Comparison of ENCODE assay signal across 11 cellular contexts in the genomic region with DNA sequence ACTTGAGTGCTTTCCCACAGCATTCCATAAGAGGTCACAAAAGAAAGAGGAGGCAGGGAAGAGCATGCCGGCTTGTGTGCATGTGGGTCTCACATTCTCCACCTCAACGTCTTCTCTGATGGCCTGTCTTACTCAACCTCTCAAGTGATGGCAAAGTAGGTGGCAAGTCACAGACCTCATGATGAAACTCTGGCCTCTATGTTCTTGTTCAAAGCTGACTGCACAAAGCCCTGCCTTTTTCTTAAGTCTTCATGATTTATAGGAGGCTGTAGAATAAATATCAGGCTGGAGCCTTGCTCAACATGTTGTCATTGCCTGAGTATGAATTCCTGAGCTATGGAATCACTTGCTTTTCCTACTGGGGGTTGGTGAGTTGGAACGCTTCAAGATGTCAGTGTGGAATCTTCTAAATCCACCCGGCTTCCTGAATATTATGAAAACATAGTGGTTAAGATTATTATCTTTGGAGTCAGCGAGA.
DNase-seq lines count a peak whose midpoint lies in the region; ATAC-seq, FAIRE-seq and TF ChIP-seq lines count a peak whose summit lies in the region.
"Had no signal": no experiment of that assay in that cellular context is flagged by ENCODE, and none has a peak within 500 bp of the region (broad histone marks: within the 10 kb centered on the region; RNA-seq: fewer than 3 reads in every experiment).

No MANE protein-coding gene starts in this region.

- no peaks in the 10 kb centered on the region for H3K27me3 ChIP-seq in bronchial epithelial cell (ENCODE audit: control insufficient read depth, insufficient read depth, low read length)
- no peaks in the 10 kb centered on the region for H3K27me3 ChIP-seq in lung (ENCODE audit: control insufficient read depth, insufficient read depth)

- POLR2A ChIA-PET in A549 (lab: Yijun Ruan, JAX) = no interaction called here

- TF ChIP-seq RAD21 in A549 (conservative IDR thresholded peaks at IDR 0.05 in 1 of 2, IDR thresholded peaks at IDR 0.05 in 1 of 2) = peak in 1 of 2 experiments; percentile 22; a peak in 1 of 5 replicates

- no peak for TF ChIP-seq POLR2A in A549 (IDR thresholded peaks at IDR 0.05; ENCODE audit: low read length)

- no peak overlapping the region for H3K4me3 ChIP-seq in A549
- no peak overlapping the region for H3K4me3 ChIP-seq in bronchial epithelial cell (ENCODE audit: low read depth, low read length)
- H3K4me3 ChIP-seq in lung = no peak overlapping the region

- TF ChIP-seq EP300 in A549 (IDR thresholded peaks at IDR 0.05) = peak; percentile 63 to 83; a peak in 3 of 5 replicates

- H3K9me3 ChIP-seq in A549 (no peaks in the 10 kb centered on the region), lung (ENCODE audit: control insufficient read depth in 2 of 2, insufficient read depth in 1 of 2, low read length in 1 of 2) (no peaks in the 10 kb centered on the region)

- H3K36me3 ChIP-seq in bronchial epithelial cell (ENCODE audit: control insufficient read depth, insufficient read depth, low read length) (no peaks in the 10 kb centered on the region), lung (ENCODE audit: control insufficient read depth in 2 of 2, insufficient read depth in 2 of 2, low read length in 2 of 2) (no peaks in the 10 kb centered on the region)

- H3K4me2 ChIP-seq in A549 = peak overlapping the region; percentile 52

- ATAC-seq in A549 (peak; percentile 89 to 97), lung (ENCODE audit: insufficient read depth, low FRiP score) (peak; percentile 36), HG03571 (IDR thresholded peaks at IDR 0.05; ENCODE audit: unreplicated experiment) (no peak)

- DNase-seq in A549 (ENCODE audit: low read depth in 1 of 2, low spot score in 1 of 2) = peak; percentile 10 to 76
- peak; percentile 78 for DNase-seq in HTR-8/SVneo (ENCODE audit: insufficient read length, low spot score)
- DNase-seq in bronchial epithelial cell (ENCODE audit: low read depth) = peak; percentile 94
- no peak for DNase-seq in lung (ENCODE audit: low spot score)
- no peak for DNase-seq in KG1 (lab: John Stamatoyannopoulos, UW)
- DNase-seq in posterior vena cava (ENCODE audit: low spot score) = no peak
- no peak for DNase-seq in NOMO-1 treated with dmso at 0.1 percent for 144 hours (lab: John Stamatoyannopoulos, UW; ENCODE audit: unreplicated experiment)
- DNase-seq: activated CD4-positive, alpha-beta memory T cell treated with anti-CD3 and anti-CD28 coated beads for 36 hours had no signal

- CTCF ChIA-PET in A549 (lab: Yijun Ruan, JAX) = interaction anchor here (1.0 kb wide), 1 partner anchor 12 kb away, joined by 3 read pairs; no protein-coding TSS in a partner anchor

- H3K4me1 ChIP-seq in A549 (peaks cover 17% of the 10 kb centered on the region; the same call in 2 of the 3 replicates), lung (ENCODE audit: control insufficient read depth in 2 of 2, insufficient read depth in 2 of 2, low read length in 2 of 2) (no peaks in the 10 kb centered on the region)

- WGBS in A549 (ENCODE audit: missing lambda C conversion rate) = under 1% methylated on average over 5 of the region's 5 CpGs
- WGBS in lung, 2 donors = 56 to 72% methylated on average over 5 of the region's 5 CpGs

- FAIRE-seq in A549 (lab: Jason Lieb, UNC) (no peak), HTR-8/SVneo (lab: Jason Lieb, UNC) (peak; percentile 76), bronchial epithelial cell (lab: Jason Lieb, UNC) (peak; percentile 60)
- FAIRE-seq: H1 had no signal

- intact Hi-C loops in posterior vena cava (cut with DNase I) = no loop called here

- TF ChIP-seq CTCF in A549 (IDR thresholded peaks at IDR 0.05) (no peak), bronchial epithelial cell (IDR thresholded peaks at IDR 0.05; ENCODE audit: insufficient read depth, low read length, severe bottlenecking) (no peak), lung (IDR thresholded peaks at IDR 0.05; ENCODE audit: control extremely low read depth, extremely low read depth) (no peak)

- H3K27ac ChIP-seq in A549 (peak overlapping the region; percentile 48 to 73), lung (ENCODE audit: low read depth in 1 of 2, low read length in 1 of 2) (peak overlapping the region in 1 of 2 donors; percentile 9)
- H3K27ac ChIP-seq: C4-2B had no signal

TF ChIP-seq in A549, 52 proteins besides CTCF, POLR2A, EP300 and RAD21 (continues in another document):
- no peak for TF ChIP-seq NFE2L2 (conservative IDR thresholded peaks at IDR 0.05; ENCODE audit: low read length)
- TF ChIP-seq MYC (IDR thresholded peaks at IDR 0.05; ENCODE audit: borderline replicate concordance, low read length) = no peak
- peak; percentile 77 to 83 for TF ChIP-seq CEBPB (IDR thresholded peaks at IDR 0.05)
- TF ChIP-seq KDM1A (IDR thresholded peaks at IDR 0.05; ENCODE audit: low read depth) = no peak
- no peak for TF ChIP-seq CHD2 (IDR thresholded peaks at IDR 0.05; ENCODE audit: low read length, partially characterized antibody)
- no peak for TF ChIP-seq RFX5 (IDR thresholded peaks at IDR 0.05)
- TF ChIP-seq, protein P1, sequence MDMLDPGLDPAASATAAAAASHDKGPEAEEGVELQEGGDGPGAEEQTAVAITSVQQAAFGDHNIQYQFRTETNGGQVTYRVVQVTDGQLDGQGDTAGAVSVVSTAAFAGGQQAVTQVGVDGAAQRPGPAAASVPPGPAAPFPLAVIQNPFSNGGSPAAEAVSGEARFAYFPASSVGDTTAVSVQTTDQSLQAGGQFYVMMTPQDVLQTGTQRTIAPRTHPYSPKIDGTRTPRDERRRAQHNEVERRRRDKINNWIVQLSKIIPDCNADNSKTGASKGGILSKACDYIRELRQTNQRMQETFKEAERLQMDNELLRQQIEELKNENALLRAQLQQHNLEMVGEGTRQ (IDR thresholded peaks at IDR 0.05) = no peak
- TF ChIP-seq, protein P2, sequence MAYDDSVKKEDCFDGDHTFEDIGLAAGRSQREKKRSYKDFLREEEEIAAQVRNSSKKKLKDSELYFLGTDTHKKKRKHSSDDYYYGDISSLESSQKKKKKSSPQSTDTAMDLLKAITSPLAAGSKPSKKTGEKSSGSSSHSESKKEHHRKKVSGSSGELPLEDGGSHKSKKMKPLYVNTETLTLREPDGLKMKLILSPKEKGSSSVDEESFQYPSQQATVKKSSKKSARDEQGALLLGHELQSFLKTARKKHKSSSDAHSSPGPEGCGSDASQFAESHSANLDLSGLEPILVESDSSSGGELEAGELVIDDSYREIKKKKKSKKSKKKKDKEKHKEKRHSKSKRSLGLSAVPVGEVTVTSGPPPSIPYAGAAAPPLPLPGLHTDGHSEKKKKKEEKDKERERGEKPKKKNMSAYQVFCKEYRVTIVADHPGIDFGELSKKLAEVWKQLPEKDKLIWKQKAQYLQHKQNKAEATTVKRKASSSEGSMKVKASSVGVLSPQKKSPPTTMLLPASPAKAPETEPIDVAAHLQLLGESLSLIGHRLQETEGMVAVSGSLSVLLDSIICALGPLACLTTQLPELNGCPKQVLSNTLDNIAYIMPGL (CRISPR knock-in tag; IDR thresholded peaks at IDR 0.05; ENCODE audit: borderline replicate concordance) = no peak
- TF ChIP-seq JUN (IDR thresholded peaks at IDR 0.05) = peak; percentile 59 to 76; a peak in 3 of 5 replicates
- TF ChIP-seq EHF (CRISPR knock-in tag; IDR thresholded peaks at IDR 0.05) = no peak
- TF ChIP-seq EHMT2 (IDR thresholded peaks at IDR 0.05; ENCODE audit: low read depth) = no peak
- TF ChIP-seq, protein P3, sequence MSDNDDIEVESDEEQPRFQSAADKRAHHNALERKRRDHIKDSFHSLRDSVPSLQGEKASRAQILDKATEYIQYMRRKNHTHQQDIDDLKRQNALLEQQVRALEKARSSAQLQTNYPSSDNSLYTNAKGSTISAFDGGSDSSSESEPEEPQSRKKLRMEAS (IDR thresholded peaks at IDR 0.05) = peak; percentile 24; the same call in 1 of the 2 replicates
- no peak for TF ChIP-seq CBX8 (IDR thresholded peaks at IDR 0.05)
- TF ChIP-seq, protein P4, sequence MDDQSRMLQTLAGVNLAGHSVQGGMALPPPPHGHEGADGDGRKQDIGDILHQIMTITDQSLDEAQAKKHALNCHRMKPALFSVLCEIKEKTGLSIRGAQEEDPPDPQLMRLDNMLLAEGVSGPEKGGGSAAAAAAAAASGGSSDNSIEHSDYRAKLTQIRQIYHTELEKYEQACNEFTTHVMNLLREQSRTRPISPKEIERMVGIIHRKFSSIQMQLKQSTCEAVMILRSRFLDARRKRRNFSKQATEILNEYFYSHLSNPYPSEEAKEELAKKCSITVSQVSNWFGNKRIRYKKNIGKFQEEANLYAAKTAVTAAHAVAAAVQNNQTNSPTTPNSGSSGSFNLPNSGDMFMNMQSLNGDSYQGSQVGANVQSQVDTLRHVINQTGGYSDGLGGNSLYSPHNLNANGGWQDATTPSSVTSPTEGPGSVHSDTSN (IDR thresholded peaks at IDR 0.05) = no peak
- TF ChIP-seq SMC3 (IDR thresholded peaks at IDR 0.05) = no peak
- TF ChIP-seq, protein P5, sequence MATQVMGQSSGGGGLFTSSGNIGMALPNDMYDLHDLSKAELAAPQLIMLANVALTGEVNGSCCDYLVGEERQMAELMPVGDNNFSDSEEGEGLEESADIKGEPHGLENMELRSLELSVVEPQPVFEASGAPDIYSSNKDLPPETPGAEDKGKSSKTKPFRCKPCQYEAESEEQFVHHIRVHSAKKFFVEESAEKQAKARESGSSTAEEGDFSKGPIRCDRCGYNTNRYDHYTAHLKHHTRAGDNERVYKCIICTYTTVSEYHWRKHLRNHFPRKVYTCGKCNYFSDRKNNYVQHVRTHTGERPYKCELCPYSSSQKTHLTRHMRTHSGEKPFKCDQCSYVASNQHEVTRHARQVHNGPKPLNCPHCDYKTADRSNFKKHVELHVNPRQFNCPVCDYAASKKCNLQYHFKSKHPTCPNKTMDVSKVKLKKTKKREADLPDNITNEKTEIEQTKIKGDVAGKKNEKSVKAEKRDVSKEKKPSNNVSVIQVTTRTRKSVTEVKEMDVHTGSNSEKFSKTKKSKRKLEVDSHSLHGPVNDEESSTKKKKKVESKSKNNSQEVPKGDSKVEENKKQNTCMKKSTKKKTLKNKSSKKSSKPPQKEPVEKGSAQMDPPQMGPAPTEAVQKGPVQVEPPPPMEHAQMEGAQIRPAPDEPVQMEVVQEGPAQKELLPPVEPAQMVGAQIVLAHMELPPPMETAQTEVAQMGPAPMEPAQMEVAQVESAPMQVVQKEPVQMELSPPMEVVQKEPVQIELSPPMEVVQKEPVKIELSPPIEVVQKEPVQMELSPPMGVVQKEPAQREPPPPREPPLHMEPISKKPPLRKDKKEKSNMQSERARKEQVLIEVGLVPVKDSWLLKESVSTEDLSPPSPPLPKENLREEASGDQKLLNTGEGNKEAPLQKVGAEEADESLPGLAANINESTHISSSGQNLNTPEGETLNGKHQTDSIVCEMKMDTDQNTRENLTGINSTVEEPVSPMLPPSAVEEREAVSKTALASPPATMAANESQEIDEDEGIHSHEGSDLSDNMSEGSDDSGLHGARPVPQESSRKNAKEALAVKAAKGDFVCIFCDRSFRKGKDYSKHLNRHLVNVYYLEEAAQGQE (IDR thresholded peaks at IDR 0.05) = no peak
- TF ChIP-seq SREBF2 (IDR thresholded peaks at IDR 0.05) = no peak
- peak; percentile 74 for TF ChIP-seq JUNB (IDR thresholded peaks at IDR 0.05)

Comparison
In these comparisons a context has a peak if more than half of its experiments do, and no peak if none do; other contexts are left out.
1. DNase-seq: peak in A549 (2 of 2), HTR-8/SVneo (single experiment) and bronchial epithelial cell (single experiment); none in lung (single experiment), KG1 (single experiment), posterior vena cava (single experiment) and NOMO-1 treated with dmso at 0.1 percent for 144 hours (single experiment).